ENCODE assay signal across 18 cellular contexts in genomic region chr1:25024631-25025350, GRCh38.
DNase-seq lines count a peak whose midpoint lies in the region; ATAC-seq, FAIRE-seq and TF ChIP-seq lines count a peak whose summit lies in the region.
"Had no signal": no experiment of that assay in that cellular context is flagged by ENCODE, and none has a peak within 500 bp of the region (broad histone marks: within the 10 kb centered on the region; RNA-seq: fewer than 3 reads in every experiment).

No MANE protein-coding gene starts in this region.

- 67 to 84% (median 72%) methylated on average over 14 to 15 of the region's 15 CpGs for WGBS in small intestine, 3 donors

- TF ChIP-seq CTCF in Peyer's patch (IDR thresholded peaks at IDR 0.05) (no peak), chondrocyte (IDR thresholded peaks at IDR 0.05) (no peak), WTC11 (IDR thresholded peaks at IDR 0.05) (no peak)

- H3K9me3 Mint-ChIP-seq in activated T-cell treated with anti-CD3 and anti-CD28 coated beads, Interleukin-2, amount 50 U/mL, for 24 hours = no peaks in the 10 kb centered on the region
- H3K9me3 Mint-ChIP-seq in chondrocyte (ENCODE audit: low read depth) (no peaks in the 10 kb centered on the region), WTC11 (peaks cover 13% of the 10 kb centered on the region)

- H3K36me3 ChIP-seq in Peyer's patch = no peaks in the 10 kb centered on the region
- no peaks in the 10 kb centered on the region for H3K36me3 ChIP-seq in small intestine (ENCODE audit: control insufficient read depth in 2 of 2, insufficient read depth in 2 of 2, low read length in 2 of 2)
- H3K36me3 ChIP-seq: right lobe of liver had no signal

- H3K27me3 ChIP-seq in Peyer's patch = no peaks in the 10 kb centered on the region
- H3K27me3 ChIP-seq in small intestine (ENCODE audit: control insufficient read depth in 2 of 2, insufficient read depth in 2 of 2, low read length in 2 of 2) = no peaks in the 10 kb centered on the region
- H3K27me3 ChIP-seq: right lobe of liver had no signal

- H3K4me3 Mint-ChIP-seq in activated T-cell treated with anti-CD3 and anti-CD28 coated beads, Interleukin-2, amount 50 U/mL, for 24 hours = no peak overlapping the region
- H3K4me3 Mint-ChIP-seq in chondrocyte (ENCODE audit: unreplicated experiment) (no peak overlapping the region), WTC11 (no peak overlapping the region)

- DNase-seq in activated T-cell treated with anti-CD3 and anti-CD28 coated beads, Interleukin-2, amount 50 U/mL, for 24 hours = no peak
- DNase-seq in activated T-cell treated with anti-CD3 and anti-CD28 coated beads, Interleukin-2, amount 50 U/mL, for 48 hours = no peak
- DNase-seq in Peyer's patch (no peak), chondrocyte (ENCODE audit: low spot score) (no peak), small intestine (no peak), WTC11 (ENCODE audit: low spot score) (no peak), NCI-H748 treated with DMSO at 0.1 percent for 48 hours (lab: John Stamatoyannopoulos, UW) (no peak)
- DNase-seq: foreskin fibroblast; left colon; MM.1S; NCI-H187 treated with DMSO at 0.1 percent for 48 hours; right lobe of liver; SHP77 treated with DMSO at 0.1 percent for 48 hours; stimulated activated CD4-positive, alpha-beta T cell treated with anti-CD3 and anti-CD28 coated beads, Interleukin-1b, Interleukin-23, amount 100 ng/mL, for 48 hours; substantia nigra had no signal

- POLR2A ChIA-PET in WTC11 (lab: Charles Lee) = no interaction called here

- H3K9me3 ChIP-seq in Peyer's patch (no peaks in the 10 kb centered on the region), small intestine (ENCODE audit: control insufficient read depth, low read depth) (no peaks in the 10 kb centered on the region)
- H3K9me3 ChIP-seq: right lobe of liver had no signal

- CTCF ChIA-PET in WTC11 (lab: Charles Lee) = no interaction called here

- H3K27ac ChIP-seq in Peyer's patch (peak overlapping the region; percentile 87 to 92 (median 92)), small intestine (ENCODE audit: low read depth in 1 of 2, low read length in 1 of 2) (peak overlapping the region; percentile 9 to 92)
- H3K27ac ChIP-seq: right lobe of liver had no signal

- H3K4me1 ChIP-seq in Peyer's patch (peaks cover 0 to 56% (median 36%) of the 10 kb centered on the region in 4 donors), small intestine (ENCODE audit: control insufficient read depth in 2 of 2, insufficient read depth in 1 of 2, low read depth in 1 of 2, low read length in 1 of 2) (no peaks in the 10 kb centered on the region)
- H3K4me1 ChIP-seq: right lobe of liver had no signal

- no peaks in the 10 kb centered on the region for H3K36me3 Mint-ChIP-seq in activated T-cell treated with anti-CD3 and anti-CD28 coated beads, Interleukin-2, amount 50 U/mL, for 24 hours (ENCODE audit: low read depth)
- H3K36me3 Mint-ChIP-seq in chondrocyte (ENCODE audit: low read depth) (no peaks in the 10 kb centered on the region), WTC11 (0 out of 2 replicates have a peak, but pooled peaks cover 4% of the 10 kb centered on the region)

- no peak overlapping the region for H3K4me3 ChIP-seq in Peyer's patch
- no peak overlapping the region for H3K4me3 ChIP-seq in small intestine (ENCODE audit: low read depth in 1 of 2, low read length in 2 of 2)
- H3K4me3 ChIP-seq: right lobe of liver had no signal

- peaks cover 96% of the 10 kb centered on the region for H3K4me1 Mint-ChIP-seq in activated T-cell treated with anti-CD3 and anti-CD28 coated beads, Interleukin-2, amount 50 U/mL, for 24 hours (ENCODE audit: low read depth)
- H3K4me1 Mint-ChIP-seq in chondrocyte (ENCODE audit: low read depth) = peaks cover 72% of the 10 kb centered on the region
- peaks cover 25% of the 10 kb centered on the region for H3K4me1 Mint-ChIP-seq in WTC11

- no peak for TF ChIP-seq POLR2A in Peyer's patch (IDR thresholded peaks at IDR 0.05)

- no peak for FAIRE-seq in small intestine (lab: Jason Lieb, UNC)
- FAIRE-seq: astrocyte, endothelial cell of umbilical vein had no signal

- ATAC-seq in WTC11 (no peak), GM18517 (IDR thresholded peaks at IDR 0.05; ENCODE audit: unreplicated experiment) (no peak)
- ATAC-seq: left colon, right lobe of liver had no signal

- H3K27me3 Mint-ChIP-seq in activated T-cell treated with anti-CD3 and anti-CD28 coated beads, Interleukin-2, amount 50 U/mL, for 24 hours = no peaks in the 10 kb centered on the region
- no peaks in the 10 kb centered on the region for H3K27me3 Mint-ChIP-seq in chondrocyte (ENCODE audit: low read depth)
- H3K27me3 Mint-ChIP-seq in WTC11 (ENCODE audit: low read depth) = no peaks in the 10 kb centered on the region

- peak overlapping the region; percentile 93 for H3K27ac Mint-ChIP-seq in activated T-cell treated with anti-CD3 and anti-CD28 coated beads, Interleukin-2, amount 50 U/mL, for 24 hours
- H3K27ac Mint-ChIP-seq in chondrocyte (ENCODE audit: unreplicated experiment) (peak overlapping the region; percentile 49), WTC11 (no peak overlapping the region)

TF ChIP-seq in WTC11, 78 proteins besides CTCF, POLR2A, EP300 and RAD21:
- no peak for TF ChIP-seq CREM (CRISPR knock-in tag; IDR thresholded peaks at IDR 0.05)
- no peak for TF ChIP-seq GABPB1 (CRISPR knock-in tag; IDR thresholded peaks at IDR 0.05)
- TF ChIP-seq, protein P1, sequence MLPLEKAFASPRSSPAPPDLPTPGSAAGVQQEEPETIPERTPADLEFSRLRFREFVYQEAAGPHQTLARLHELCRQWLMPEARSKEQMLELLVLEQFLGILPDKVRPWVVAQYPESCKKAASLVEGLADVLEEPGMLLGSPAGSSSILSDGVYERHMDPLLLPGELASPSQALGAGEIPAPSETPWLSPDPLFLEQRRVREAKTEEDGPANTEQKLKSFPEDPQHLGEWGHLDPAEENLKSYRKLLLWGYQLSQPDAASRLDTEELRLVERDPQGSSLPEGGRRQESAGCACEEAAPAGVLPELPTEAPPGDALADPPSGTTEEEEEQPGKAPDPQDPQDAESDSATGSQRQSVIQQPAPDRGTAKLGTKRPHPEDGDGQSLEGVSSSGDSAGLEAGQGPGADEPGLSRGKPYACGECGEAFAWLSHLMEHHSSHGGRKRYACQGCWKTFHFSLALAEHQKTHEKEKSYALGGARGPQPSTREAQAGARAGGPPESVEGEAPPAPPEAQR (CRISPR knock-in tag; IDR thresholded peaks at IDR 0.05) = no peak
